Comparison of ENCODE assay signal across 18 cellular contexts in genomic region chr21:39344848-39345247, GRCh38. TPM values are rescaled to one million over a fixed set of nuclear protein-coding genes. Genes with fewer than 3 reads are reported as not detected.
DNase-seq lines count a peak whose midpoint lies in the region; TF ChIP-seq lines count a peak whose summit lies in the region.
"Had no signal": no experiment of that assay in that cellular context is flagged by ENCODE, and none has a peak within 500 bp of the region (broad histone marks: within the 10 kb centered on the region; RNA-seq: fewer than 3 reads in every experiment).

No MANE protein-coding gene starts in this region.

- H3K4me2 ChIP-seq in SU-DHL-6 (ENCODE audit: low read depth, low read length, poor library complexity, severe bottlenecking) (peak overlapping the region; percentile 64), hepatocyte (peak overlapping the region; percentile 87)

- TF ChIP-seq POLR2A in breast epithelium (IDR thresholded peaks at IDR 0.05), result no peak

- H3K4me1 ChIP-seq in breast epithelium (peaks cover 0 to 7% of the 10 kb centered on the region in 2 donors), hepatocyte (ENCODE audit: insufficient read depth) (peaks cover 17% of the 10 kb centered on the region), A673 (ENCODE audit: insufficient read depth, low read length, poor library complexity, severe bottlenecking) (peaks cover 20% of the 10 kb centered on the region)

- peaks cover 27% of the 10 kb centered on the region for H3K4me1 Mint-ChIP-seq in MCF 10A (ENCODE audit: insufficient read depth, unreplicated experiment)
- peaks cover 26% of the 10 kb centered on the region for H3K4me1 Mint-ChIP-seq in type B pancreatic cell (ENCODE audit: unreplicated experiment)

- POLR2A ChIA-PET in MCF 10A (lab: Yijun Ruan, JAX), result interaction anchor here (6.1 to 6.8 kb wide), 2 partner anchors 30 to 42 kb away, joined by 53 to 226 read pairs; partner anchors contain the start of gene BRWD1
- POLR2A ChIA-PET in A673 (lab: Charles Lee; ENCODE audit: low non-redundant PET), result no interaction called here

- H2AFZ ChIP-seq in SU-DHL-6 (ENCODE audit: low read depth, low read length, severe bottlenecking) (no peak overlapping the region), hepatocyte (no peak overlapping the region)

- H3K27ac Mint-ChIP-seq in MCF 10A (ENCODE audit: low read depth, unreplicated experiment), result no peak overlapping the region
- peak overlapping the region; percentile 77 for H3K27ac Mint-ChIP-seq in type B pancreatic cell

- H3K4me3 ChIP-seq in breast epithelium (no peak overlapping the region), SU-DHL-6 (ENCODE audit: insufficient read depth, low read length, poor library complexity, severe bottlenecking) (peak overlapping the region; percentile 100), hepatocyte (no peak overlapping the region), A673 (ENCODE audit: low read depth, low read length, poor library complexity, severe bottlenecking) (no peak overlapping the region)
- H3K4me3 ChIP-seq: left lung, psoas muscle, stomach had no signal

- H3K79me2 ChIP-seq in SU-DHL-6 (ENCODE audit: insufficient read depth, low read length) (peaks cover 43% of the 10 kb centered on the region), hepatocyte (peaks cover 48% of the 10 kb centered on the region)

- intact Hi-C loops in MCF 10A (cut with micrococcal nuclease), result no loop called here
- intact Hi-C loops in breast epithelium (cut with DNase I; ENCODE audit: low total_unique reads), result no loop called here
- intact Hi-C loops in A673 (cut with micrococcal nuclease; ENCODE audit: unreplicated experiment), result no loop called here

- H3K9me3 ChIP-seq in breast epithelium, result no peaks in the 10 kb centered on the region
- no peaks in the 10 kb centered on the region for H3K9me3 ChIP-seq in SU-DHL-6 (ENCODE audit: insufficient read depth, low read length)
- H3K9me3 ChIP-seq in hepatocyte (ENCODE audit: low read depth), result no peaks in the 10 kb centered on the region
- no peaks in the 10 kb centered on the region for H3K9me3 ChIP-seq in A673 (ENCODE audit: low read depth, low read length, poor library complexity, severe bottlenecking)
- H3K9me3 ChIP-seq: left lung, psoas muscle, stomach had no signal

- no peaks in the 10 kb centered on the region for H3K36me3 ChIP-seq in breast epithelium
- H3K36me3 ChIP-seq in SU-DHL-6 (ENCODE audit: low read length), result peaks cover 58% of the 10 kb centered on the region
- H3K36me3 ChIP-seq in hepatocyte (replicated peaks; ENCODE audit: insufficient read depth, low read depth), result peaks cover 6% of the 10 kb centered on the region
- H3K36me3 ChIP-seq in A673 (ENCODE audit: insufficient read depth, low read length, poor library complexity, severe bottlenecking), result peaks cover 59% of the 10 kb centered on the region

- H3K9me2 ChIP-seq in SU-DHL-6 (replicated peaks; ENCODE audit: insufficient read depth, low read length) (no peaks in the 10 kb centered on the region), hepatocyte (replicated peaks; ENCODE audit: insufficient read depth) (no peaks in the 10 kb centered on the region)

- CTCF ChIA-PET in MCF 10A (lab: Yijun Ruan, JAX), result interaction anchor here (0.7 kb wide), 1 partner anchor 45 kb away, joined by 3 read pairs; no protein-coding TSS in a partner anchor
- CTCF ChIA-PET in A673 (lab: Charles Lee), result no interaction called here

- H3K4me3 Mint-ChIP-seq in MCF 10A (ENCODE audit: unreplicated experiment) (peak overlapping the region; percentile 89), type B pancreatic cell (peak overlapping the region; percentile 92)

- H3K27ac ChIP-seq in breast epithelium (no peak overlapping the region), SU-DHL-6 (ENCODE audit: low read depth, low read length) (peak overlapping the region; percentile 94), hepatocyte (no peak overlapping the region), A673 (ENCODE audit: low read depth, low read length, poor library complexity, severe bottlenecking) (no peak overlapping the region)
- H3K27ac ChIP-seq: left lung, psoas muscle, stomach had no signal

- H3F3A ChIP-seq in SU-DHL-6 (ENCODE audit: insufficient read depth), result peaks cover 78% of the 10 kb centered on the region

- DNase-seq in MCF 10A (ENCODE audit: unreplicated experiment), result no peak
- DNase-seq in breast epithelium (ENCODE audit: low spot score in 2 of 2), result no peak
- no peak for DNase-seq in hepatocyte (ENCODE audit: low spot score)
- no peak for DNase-seq in type B pancreatic cell (ENCODE audit: extremely low spot score, unreplicated experiment)
- DNase-seq in C1 segment of cervical spinal cord (lab: John Stamatoyannopoulos, UW), result no peak
- DNase-seq in NCI-H1436 (lab: John Stamatoyannopoulos, UW), result no peak
- no peak for DNase-seq in A673 (ENCODE audit: low spot score)
- DNase-seq: activated CD4-positive, alpha-beta T cell treated with anti-CD3 and anti-CD28 coated beads for 4 hours; caudate nucleus; effector memory CD8-positive, alpha-beta T cell; H9; left lung; NCI-H187 treated with DMSO at 0.1 percent for 48 hours; NCI-H510A treated with DMSO at 0.1 percent for 48 hours; psoas muscle; SHP77; stomach had no signal

- no peaks in the 10 kb centered on the region for H3K27me3 Mint-ChIP-seq in MCF 10A (ENCODE audit: insufficient read depth, unreplicated experiment)
- no peaks in the 10 kb centered on the region for H3K27me3 Mint-ChIP-seq in type B pancreatic cell
- H3K27me3 Mint-ChIP-seq: effector memory CD8-positive, alpha-beta T cell had no signal

- H3K27me3 ChIP-seq in breast epithelium (no peaks in the 10 kb centered on the region), SU-DHL-6 (ENCODE audit: low read length) (no peaks in the 10 kb centered on the region), hepatocyte (no peaks in the 10 kb centered on the region), A673 (replicated peaks; ENCODE audit: insufficient read depth, low read depth, low read length, poor library complexity) (no peaks in the 10 kb centered on the region)
- H3K27me3 ChIP-seq: left lung, stomach had no signal

- BruUV-seq in MCF 10A (replicated peaks; lab: Mats Ljungman, UMichigan) (no TSS peak), A673 (replicated peaks; lab: Mats Ljungman, UMichigan) (no TSS peak)

- H3K36me3 Mint-ChIP-seq in MCF 10A (ENCODE audit: insufficient read depth, unreplicated experiment) (peaks cover 80% of the 10 kb centered on the region), type B pancreatic cell (peaks cover 49% of the 10 kb centered on the region)

- peak overlapping the region; percentile 99 for H3K9ac ChIP-seq in SU-DHL-6 (ENCODE audit: low read length)

- peaks cover 6% of the 10 kb centered on the region for H4K20me1 ChIP-seq in SU-DHL-6 (ENCODE audit: low read depth, low read length)
- H4K20me1 ChIP-seq in hepatocyte (ENCODE audit: insufficient read depth, poor library complexity, severe bottlenecking), result peaks cover 40% of the 10 kb centered on the region

- no peak for TF ChIP-seq CTCF in MCF 10A (IDR thresholded peaks at IDR 0.05; ENCODE audit: unreplicated experiment)
- no peak for TF ChIP-seq CTCF in breast epithelium (IDR thresholded peaks at IDR 0.05)
- no peak for TF ChIP-seq CTCF in SU-DHL-6 (IDR thresholded peaks at IDR 0.05; ENCODE audit: insufficient read depth, low read length, poor library complexity, severe bottlenecking)
- no peak for TF ChIP-seq CTCF in hepatocyte (IDR thresholded peaks at IDR 0.05; ENCODE audit: poor library complexity)
- TF ChIP-seq CTCF in type B pancreatic cell (conservative IDR thresholded peaks at IDR 0.05), result no peak
- no peak for TF ChIP-seq CTCF in A673 (conservative IDR thresholded peaks at IDR 0.05; ENCODE audit: low read depth, low read length)

- H3K9me3 Mint-ChIP-seq in MCF 10A (ENCODE audit: unreplicated experiment) (no peaks in the 10 kb centered on the region), type B pancreatic cell (no peaks in the 10 kb centered on the region)
- H3K9me3 Mint-ChIP-seq: effector memory CD8-positive, alpha-beta T cell; H9 had no signal

- 84% methylated on average over 5 of the region's 5 CpGs for WGBS in hepatocyte (ENCODE audit: low lambda C conversion rate, missing lambda C conversion rate)

RNA-seq across cellular contexts. Expression of gene HMGN1, which starts 4.0 kb away (rescaled TPM):
- total RNA-seq in MCF 10A (2022) (360 TPM in 2 replicates), breast epithelium (100 to 1,000 TPM in 2 of 3 donors, 10 to 100 TPM in 1; 68.5 to 166 (median 127) TPM), hepatocyte (256 and 282 TPM in 2 replicates), type B pancreatic cell (ENCODE audit: low replicate concordance) (466 and 479 TPM in 2 replicates), A673 (2021) (447 and 457 TPM in 2 replicates)
- 371 and 385 TPM in 2 replicates for polyA plus RNA-seq in hepatocyte

RNA-seq across cellular contexts. Expression of gene BRWD1, which starts 31.4 kb away (rescaled TPM):
- total RNA-seq in MCF 10A (2022) (36.0 and 45.4 TPM in 2 replicates), breast epithelium (100 to 1,000 TPM in 2 of 3 donors, 10 to 100 TPM in 1; 65.4 to 128 (median 105) TPM), hepatocyte (45.7 and 48.3 TPM in 2 replicates), type B pancreatic cell (ENCODE audit: low replicate concordance) (44.7 and 48.0 TPM in 2 replicates), A673 (2021) (27.6 and 36.2 TPM in 2 replicates)
- 17.4 and 24.0 TPM in 2 replicates for polyA plus RNA-seq in hepatocyte
